Comparison of ENCODE assay signal across 8 cellular contexts in the genomic region with DNA sequence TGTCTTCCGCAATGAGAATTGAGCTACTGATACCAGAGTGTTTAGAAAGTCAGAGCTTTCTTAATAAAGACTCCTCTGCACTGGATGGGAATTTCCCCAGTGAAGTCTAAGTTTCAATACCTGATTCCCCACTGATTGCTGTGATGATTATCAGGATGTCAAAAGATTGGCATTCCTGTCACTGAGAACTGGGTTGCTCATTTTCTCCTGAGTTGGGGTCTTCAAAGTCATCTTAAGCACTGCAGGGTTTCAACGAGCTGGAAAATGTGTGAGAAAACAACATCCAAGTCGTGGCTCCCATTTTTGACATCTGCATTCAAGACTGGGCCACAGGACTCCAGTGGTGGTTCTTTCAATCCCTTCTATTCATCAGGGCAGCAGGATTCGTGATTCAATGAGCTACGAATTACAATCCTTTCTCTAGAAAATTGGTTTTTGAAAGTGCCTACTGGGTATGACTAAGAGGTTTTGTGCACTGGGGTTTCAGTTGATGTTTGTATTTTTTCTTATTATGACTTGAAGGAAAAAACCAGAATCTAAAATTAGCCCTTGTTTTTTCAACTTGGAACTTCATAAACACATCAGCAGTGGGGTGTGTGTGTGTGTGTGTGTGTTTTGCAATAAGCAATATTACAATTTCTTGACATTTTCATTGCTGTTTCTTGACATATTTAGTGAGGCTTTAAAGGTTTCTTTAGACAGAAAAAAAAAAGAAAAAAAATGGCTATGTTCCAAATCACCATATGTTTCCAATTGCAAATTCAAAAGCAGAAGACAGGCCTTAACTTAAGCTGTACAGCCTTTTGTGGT.
A peak's percentile ranks its signal among the peaks of the same experiment; 100 is the strongest.
DNase-seq lines count a peak whose midpoint lies in the region; ATAC-seq and TF ChIP-seq lines count a peak whose summit lies in the region.

No MANE protein-coding gene starts in this region.

- H3K36me3 ChIP-seq in HUES48 (ENCODE audit: control insufficient read depth, insufficient read depth, low read length) (no peaks in the 10 kb centered on the region), endodermal cell (ENCODE audit: control insufficient read depth, insufficient read depth, low read length) (no peaks in the 10 kb centered on the region), upper lobe of right lung (no peaks in the 10 kb centered on the region), heart right ventricle (no peaks in the 10 kb centered on the region)

- intact Hi-C loops in upper lobe of right lung (cut with DNase I): no loop called here
- intact Hi-C loops in heart right ventricle (cut with DNase I): no loop called here

- H3K36me3 Mint-ChIP-seq in endodermal cell (ENCODE audit: low read depth): no peaks in the 10 kb centered on the region

- H3K9me3 ChIP-seq in HUES48 (ENCODE audit: control insufficient read depth, insufficient read depth, low read length) (no peaks in the 10 kb centered on the region), endodermal cell (ENCODE audit: control insufficient read depth, low read length) (no peaks in the 10 kb centered on the region), upper lobe of right lung (no peaks in the 10 kb centered on the region), heart right ventricle (no peaks in the 10 kb centered on the region)

- no peak overlapping the region for H3K27ac Mint-ChIP-seq in endodermal cell

- H3K9ac ChIP-seq in HUES48 (ENCODE audit: low read depth, low read length): no peak overlapping the region
- H3K9ac ChIP-seq in endodermal cell (ENCODE audit: extremely low read depth, low read length, poor library complexity, severe bottlenecking): no peak overlapping the region

- no peak overlapping the region; the same call in 1 of the 2 replicates for H3K4me3 ChIP-seq in GM12864 (ENCODE audit: low read depth, low read length)
- no peak overlapping the region for H3K4me3 ChIP-seq in HUES48 (ENCODE audit: low read depth, low read length)
- H3K4me3 ChIP-seq in endodermal cell (ENCODE audit: low read length): no peak overlapping the region
- H3K4me3 ChIP-seq in upper lobe of right lung: no peak overlapping the region
- no peak overlapping the region for H3K4me3 ChIP-seq in heart right ventricle

- no peak overlapping the region for H3K4me3 Mint-ChIP-seq in endodermal cell

- H3K9me3 Mint-ChIP-seq in endodermal cell: no peaks in the 10 kb centered on the region

- H3K27me3 ChIP-seq in HUES48 (ENCODE audit: control insufficient read depth, insufficient read depth, low read length) (no peaks in the 10 kb centered on the region), endodermal cell (ENCODE audit: control insufficient read depth, insufficient read depth, low read length, poor library complexity, severe bottlenecking) (no peaks in the 10 kb centered on the region), upper lobe of right lung (no peaks in the 10 kb centered on the region), heart right ventricle (no peaks in the 10 kb centered on the region)

- peaks cover 13% of the 10 kb centered on the region for H3K4me1 ChIP-seq in HUES48 (ENCODE audit: control insufficient read depth, insufficient read depth, low read length)
- H3K4me1 ChIP-seq in endodermal cell (ENCODE audit: control insufficient read depth, insufficient read depth, low read length): peaks cover 6% of the 10 kb centered on the region
- no peaks in the 10 kb centered on the region for H3K4me1 ChIP-seq in upper lobe of right lung
- H3K4me1 ChIP-seq in heart right ventricle: peaks cover 0 to 14% (median 0%) of the 10 kb centered on the region in 9 donors

- H3K4me1 Mint-ChIP-seq in endodermal cell: peaks cover 15% of the 10 kb centered on the region

- H3K27me3 Mint-ChIP-seq in endodermal cell (ENCODE audit: insufficient read depth): no peaks in the 10 kb centered on the region

- ATAC-seq in GM21515 (IDR thresholded peaks at IDR 0.05; ENCODE audit: unreplicated experiment) (peak; percentile 80), upper lobe of right lung (no peak), heart right ventricle (no peak)

- H3K27ac ChIP-seq in HUES48 (ENCODE audit: low read depth, low read length): peak overlapping the region; percentile 95
- peak overlapping the region; percentile 42 for H3K27ac ChIP-seq in endodermal cell (ENCODE audit: low read depth, low read length)
- no peak overlapping the region for H3K27ac ChIP-seq in upper lobe of right lung
- H3K27ac ChIP-seq in heart right ventricle: no peak overlapping the region

- WGBS in endodermal cell (ENCODE audit: insufficient coverage in 1 of 2, insufficient read length in 1 of 2), 2 experiments: 55 to 66% methylated on average over 2 to 5 of the region's 5 CpGs
- WGBS in heart right ventricle, 2 donors: 63 to 67% methylated on average over 5 of the region's 5 CpGs

- TF ChIP-seq CTCF in GM12864 (IDR thresholded peaks at IDR 0.05; ENCODE audit: low read depth, low read length, missing control alignments) (no peak), endodermal cell (conservative IDR thresholded peaks at IDR 0.05) (no peak), upper lobe of right lung (IDR thresholded peaks at IDR 0.05) (no peak), heart right ventricle (IDR thresholded peaks at IDR 0.05) (no peak)

- DNase-seq in GM12864 (ENCODE audit: low read depth) (peak; percentile 75), endodermal cell (peak; percentile 57), upper lobe of right lung (no peak), medulla oblongata (ENCODE audit: extremely low spot score) (no peak), heart right ventricle (no peak), SK-N-DZ (ENCODE audit: low spot score) (no peak)

Comparison
In these comparisons a context has a peak if more than half of its experiments do, and no peak if none do; other contexts are left out.
1. DNase-seq: peak in GM12864 (single experiment) and endodermal cell (single experiment); none in upper lobe of right lung (single experiment), medulla oblongata (single experiment), heart right ventricle (0 of 2) and SK-N-DZ (single experiment).
2. H3K27ac ChIP-seq: peak in HUES48 (single experiment) and endodermal cell (single experiment); none in upper lobe of right lung (single experiment) and heart right ventricle (0 of 10).